Comparison of ENCODE assay signal across 28 cellular contexts in the genomic region with DNA sequence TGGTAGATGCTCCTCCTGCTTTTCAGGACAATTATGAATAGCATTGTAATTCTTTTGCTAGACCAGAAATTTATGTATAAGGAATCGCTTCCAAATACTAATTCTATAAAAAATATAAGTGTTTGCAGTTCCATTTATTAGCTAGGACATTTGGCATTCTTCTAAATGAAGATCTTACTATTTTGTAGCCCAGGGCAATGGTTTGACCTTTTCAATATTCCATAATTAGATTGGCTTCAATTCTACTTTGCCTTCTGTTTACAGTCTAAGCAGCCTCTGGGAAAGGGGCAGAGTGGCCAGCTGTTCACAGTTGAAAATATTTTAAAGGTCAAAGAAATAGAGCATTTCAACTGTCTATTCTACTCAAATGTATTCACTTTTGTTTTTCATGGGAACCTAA.
DNase-seq lines count a peak whose midpoint lies in the region; ATAC-seq, FAIRE-seq and TF ChIP-seq lines count a peak whose summit lies in the region.
"Had no signal": no experiment of that assay in that cellular context is flagged by ENCODE, and none has a peak within 500 bp of the region (broad histone marks: within the 10 kb centered on the region; RNA-seq: fewer than 3 reads in every experiment).

No MANE protein-coding gene starts in this region.

- H3K79me2 ChIP-seq in SK-N-SH (ENCODE audit: insufficient read depth) (no peaks in the 10 kb centered on the region), astrocyte (ENCODE audit: insufficient read depth, low read length) (no peaks in the 10 kb centered on the region)

- H3K9me3 Mint-ChIP-seq in astrocyte (ENCODE audit: unreplicated experiment) = no peaks in the 10 kb centered on the region
- H3K9me3 Mint-ChIP-seq: CD4-positive, alpha-beta T cell had no signal

- TF ChIP-seq EP300 in SK-N-SH (IDR thresholded peaks at IDR 0.05; ENCODE audit: borderline replicate concordance in 1 of 2, low read depth in 1 of 2, low read length in 1 of 2) = no peak

- H3K4me2 ChIP-seq in SK-N-SH (no peak overlapping the region), astrocyte (ENCODE audit: low read length) (no peak overlapping the region)
- H3K4me2 ChIP-seq: A549; BLaER1 treated with 17β-estradiol and CSF1 and Interleukin-3, amounts not matched to agents 10 nM and 100 nM had no signal

- H3K27ac ChIP-seq in SK-N-SH (ENCODE audit: low read depth in 2 of 2, low read length in 1 of 2) (no peak overlapping the region), astrocyte (ENCODE audit: low read depth, low read length) (no peak overlapping the region)
- H3K27ac ChIP-seq: A549; BLaER1 treated with 17β-estradiol and CSF1 and Interleukin-3, amounts not matched to agents 10 nM and 100 nM had no signal

- H3K9me3 ChIP-seq in SK-N-SH (no peaks in the 10 kb centered on the region; the same call in 1 of the 2 replicates), astrocyte (ENCODE audit: insufficient read depth, low read depth, low read length) (no peaks in the 10 kb centered on the region)
- H3K9me3 ChIP-seq: A549, BE2C, HAP-1 had no signal

- WGBS in SK-N-SH (ENCODE audit: low lambda C conversion rate) = 0% methylated on average over 1 of the region's 1 CpG

- H2AFZ ChIP-seq in SK-N-SH (ENCODE audit: low read depth) = no peak overlapping the region
- H2AFZ ChIP-seq in astrocyte (ENCODE audit: low read depth, low read length) = no peak overlapping the region

- H3K9ac ChIP-seq in SK-N-SH = no peak overlapping the region
- no peak overlapping the region for H3K9ac ChIP-seq in astrocyte (ENCODE audit: low read length)
- H3K9ac ChIP-seq: BLaER1 treated with 17β-estradiol and CSF1 and Interleukin-3, amounts not matched to agents 10 nM and 100 nM had no signal

- peaks cover 8% of the 10 kb centered on the region for H3K4me1 Mint-ChIP-seq in astrocyte (ENCODE audit: low read depth, unreplicated experiment)
- H3K4me1 Mint-ChIP-seq: CD14-positive monocyte; CD8-positive, alpha-beta memory T cell had no signal

- no peak overlapping the region for H3K27ac Mint-ChIP-seq in astrocyte (ENCODE audit: unreplicated experiment)
- H3K27ac Mint-ChIP-seq: CD14-positive monocyte; CD4-positive, alpha-beta T cell; CD8-positive, alpha-beta memory T cell; HFFc6 had no signal

- TF ChIP-seq CTCF in SK-N-SH (IDR thresholded peaks at IDR 0.05) = no peak
- TF ChIP-seq CTCF in astrocyte (IDR thresholded peaks at IDR 0.05; ENCODE audit: insufficient read depth, low read depth, low read length) = no peak

- CTCF ChIA-PET in SK-N-SH (lab: Yijun Ruan, JAX) = interaction anchor here (1.9 kb wide), 1 partner anchor 13 kb away, joined by 7 read pairs; no protein-coding TSS in a partner anchor

- H3K36me3 Mint-ChIP-seq in astrocyte (ENCODE audit: low read depth, unreplicated experiment) = no peaks in the 10 kb centered on the region
- H3K36me3 Mint-ChIP-seq: CD14-positive monocyte; CD8-positive, alpha-beta memory T cell had no signal

- H3K36me3 ChIP-seq in SK-N-SH (replicated peaks in 1 of 2; ENCODE audit: control insufficient read depth in 1 of 2, insufficient read depth in 2 of 2, low read length in 1 of 2) (no peaks in the 10 kb centered on the region), astrocyte (ENCODE audit: insufficient read depth, low read length) (no peaks in the 10 kb centered on the region)
- H3K36me3 ChIP-seq: BE2C; BLaER1 treated with 17β-estradiol and CSF1 and Interleukin-3, amounts not matched to agents 10 nM and 100 nM; HAP-1 had no signal

- H3K27me3 ChIP-seq in SK-N-SH (ENCODE audit: insufficient read depth) (no peaks in the 10 kb centered on the region), astrocyte (ENCODE audit: insufficient read depth, low read length) (no peaks in the 10 kb centered on the region)
- H3K27me3 ChIP-seq: BE2C had no signal

- H3K4me1 ChIP-seq in SK-N-SH (ENCODE audit: control insufficient read depth in 1 of 2, insufficient read depth in 2 of 2, low read depth in 1 of 2, low read length in 1 of 2) (no peaks in the 10 kb centered on the region; a peak in 1 of 4 replicates), astrocyte (ENCODE audit: insufficient read depth, low read length) (no peaks in the 10 kb centered on the region)
- H3K4me1 ChIP-seq: A549; BE2C; BLaER1 treated with 17β-estradiol and CSF1 and Interleukin-3, amounts not matched to agents 10 nM and 100 nM; HAP-1 had no signal

- H3K4me3 Mint-ChIP-seq in astrocyte (ENCODE audit: unreplicated experiment) = no peak overlapping the region
- H3K4me3 Mint-ChIP-seq: CD14-positive monocyte; CD4-positive, alpha-beta T cell; CD8-positive, alpha-beta memory T cell; HFFc6 had no signal

- H3F3A ChIP-seq in SK-N-SH (replicated peaks; ENCODE audit: insufficient read depth) = no peaks in the 10 kb centered on the region

- POLR2A ChIA-PET in SK-N-SH (lab: Yijun Ruan, JAX) = no interaction called here

- no peaks in the 10 kb centered on the region for H3K9me2 ChIP-seq in SK-N-SH

- peak; percentile 54 for FAIRE-seq in astrocyte (lab: Jason Lieb, UNC)
- FAIRE-seq: D721Med, GM12878, GM18507, H54 had no signal

- H4K20me1 ChIP-seq in SK-N-SH (ENCODE audit: insufficient read depth) = no peaks in the 10 kb centered on the region
- H4K20me1 ChIP-seq in astrocyte (ENCODE audit: insufficient read depth, low read length) = no peaks in the 10 kb centered on the region
- H4K20me1 ChIP-seq: BLaER1 treated with 17β-estradiol and CSF1 and Interleukin-3, amounts not matched to agents 10 nM and 100 nM had no signal

- H3K4me3 ChIP-seq in SK-N-SH (ENCODE audit: low read depth in 2 of 2, low read length in 1 of 2) = no peak overlapping the region
- no peak overlapping the region for H3K4me3 ChIP-seq in astrocyte (ENCODE audit: insufficient read depth, low read depth, low read length)
- H3K4me3 ChIP-seq: A549; BLaER1 treated with 17β-estradiol and CSF1 and Interleukin-3, amounts not matched to agents 10 nM and 100 nM; GM12878; HAP-1 had no signal

- no peaks in the 10 kb centered on the region for H3K27me3 Mint-ChIP-seq in astrocyte (ENCODE audit: low read depth, unreplicated experiment)
- H3K27me3 Mint-ChIP-seq: CD4-positive, alpha-beta T cell; CD8-positive, alpha-beta memory T cell had no signal

- DNase-seq in SK-N-SH (peak; percentile 3), NCI-H82 treated with DMSO at 0.1 percent for 48 hours (lab: John Stamatoyannopoulos, UW; ENCODE audit: unreplicated experiment) (peak; percentile 10), astrocyte (ENCODE audit: low read depth) (no peak), hepatic stellate cell (ENCODE audit: low spot score) (no peak), iPS-NIHi11 (ENCODE audit: low spot score) (no peak)
- DNase-seq in stimulated activated CD8-positive, alpha-beta memory T cell treated with anti-CD3 and anti-CD28 coated beads, Interleukin-4, amount 100 ng/mL, for 48 hours = no peak
- DNase-seq: 8988T; ACHN; AML-193; BE2C; CD4-positive, alpha-beta T cell; CD8-positive, alpha-beta memory T cell; DMS 273 treated with DMSO at 0.1 percent for 48 hours; DMS79; EL; GDM1; GOT3; HFFc6 had no signal

- no peak for TF ChIP-seq RAD21 in SK-N-SH (IDR thresholded peaks at IDR 0.05; ENCODE audit: low read length)

- ATAC-seq in SK-N-SH treated with all-trans-retinoic acid at 6 μM for 48 hours (no peak), GM19324 (IDR thresholded peaks at IDR 0.05; ENCODE audit: low FRiP score, unreplicated experiment) (no peak)
- ATAC-seq: A549 had no signal

TF ChIP-seq in SK-N-SH, 30 proteins besides CTCF, POLR2A, EP300 and RAD21:
- no peak for TF ChIP-seq FOXJ3 (CRISPR knock-in tag; IDR thresholded peaks at IDR 0.05)
- no peak for TF ChIP-seq SIN3A (IDR thresholded peaks at IDR 0.05; ENCODE audit: borderline replicate concordance, low read depth, low read length)

TF ChIP-seq in SK-N-SH treated with all-trans-retinoic acid at 6 μM for 48 hours, 23 proteins besides CTCF, POLR2A, EP300 and RAD21 (continues in another document):
- TF ChIP-seq, protein P1, sequence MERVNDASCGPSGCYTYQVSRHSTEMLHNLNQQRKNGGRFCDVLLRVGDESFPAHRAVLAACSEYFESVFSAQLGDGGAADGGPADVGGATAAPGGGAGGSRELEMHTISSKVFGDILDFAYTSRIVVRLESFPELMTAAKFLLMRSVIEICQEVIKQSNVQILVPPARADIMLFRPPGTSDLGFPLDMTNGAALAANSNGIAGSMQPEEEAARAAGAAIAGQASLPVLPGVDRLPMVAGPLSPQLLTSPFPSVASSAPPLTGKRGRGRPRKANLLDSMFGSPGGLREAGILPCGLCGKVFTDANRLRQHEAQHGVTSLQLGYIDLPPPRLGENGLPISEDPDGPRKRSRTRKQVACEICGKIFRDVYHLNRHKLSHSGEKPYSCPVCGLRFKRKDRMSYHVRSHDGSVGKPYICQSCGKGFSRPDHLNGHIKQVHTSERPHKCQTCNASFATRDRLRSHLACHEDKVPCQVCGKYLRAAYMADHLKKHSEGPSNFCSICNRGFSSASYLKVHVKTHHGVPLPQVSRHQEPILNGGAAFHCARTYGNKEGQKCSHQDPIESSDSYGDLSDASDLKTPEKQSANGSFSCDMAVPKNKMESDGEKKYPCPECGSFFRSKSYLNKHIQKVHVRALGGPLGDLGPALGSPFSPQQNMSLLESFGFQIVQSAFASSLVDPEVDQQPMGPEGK (CRISPR knock-in tag; IDR thresholded peaks at IDR 0.05; ENCODE audit: borderline replicate concordance) = no peak
- no peak for TF ChIP-seq TOX (CRISPR knock-in tag; IDR thresholded peaks at IDR 0.05; ENCODE audit: borderline replicate concordance)
- no peak for TF ChIP-seq ZFP3 (CRISPR knock-in tag; IDR thresholded peaks at IDR 0.05)
- no peak for TF ChIP-seq RARB (CRISPR knock-in tag; IDR thresholded peaks at IDR 0.05)
- TF ChIP-seq, protein P2, sequence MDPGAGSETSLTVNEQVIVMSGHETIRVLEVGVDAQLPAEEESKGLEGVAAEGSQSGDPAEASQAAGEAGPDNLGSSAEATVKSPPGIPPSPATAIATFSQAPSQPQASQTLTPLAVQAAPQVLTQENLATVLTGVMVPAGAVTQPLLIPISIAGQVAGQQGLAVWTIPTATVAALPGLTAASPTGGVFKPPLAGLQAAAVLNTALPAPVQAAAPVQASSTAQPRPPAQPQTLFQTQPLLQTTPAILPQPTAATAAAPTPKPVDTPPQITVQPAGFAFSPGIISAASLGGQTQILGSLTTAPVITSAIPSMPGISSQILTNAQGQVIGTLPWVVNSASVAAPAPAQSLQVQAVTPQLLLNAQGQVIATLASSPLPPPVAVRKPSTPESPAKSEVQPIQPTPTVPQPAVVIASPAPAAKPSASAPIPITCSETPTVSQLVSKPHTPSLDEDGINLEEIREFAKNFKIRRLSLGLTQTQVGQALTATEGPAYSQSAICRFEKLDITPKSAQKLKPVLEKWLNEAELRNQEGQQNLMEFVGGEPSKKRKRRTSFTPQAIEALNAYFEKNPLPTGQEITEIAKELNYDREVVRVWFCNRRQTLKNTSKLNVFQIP (CRISPR knock-in tag; IDR thresholded peaks at IDR 0.05; ENCODE audit: borderline replicate concordance, low read depth) = no peak

Comparison
In these comparisons a context has a peak if more than half of its experiments do, and no peak if none do; other contexts are left out.
1. DNase-seq: peak in SK-N-SH (single experiment) and NCI-H82 treated with DMSO at 0.1 percent for 48 hours (single experiment); none in astrocyte (single experiment), hepatic stellate cell (single experiment), stimulated activated CD8-positive, alpha-beta memory T cell treated with anti-CD3 and anti-CD28 coated beads, Interleukin-4, amount 100 ng/mL, for 48 hours (single experiment) and iPS-NIHi11 (single experiment).